ENCODE assay signal across 9 cellular contexts in the genomic region with DNA sequence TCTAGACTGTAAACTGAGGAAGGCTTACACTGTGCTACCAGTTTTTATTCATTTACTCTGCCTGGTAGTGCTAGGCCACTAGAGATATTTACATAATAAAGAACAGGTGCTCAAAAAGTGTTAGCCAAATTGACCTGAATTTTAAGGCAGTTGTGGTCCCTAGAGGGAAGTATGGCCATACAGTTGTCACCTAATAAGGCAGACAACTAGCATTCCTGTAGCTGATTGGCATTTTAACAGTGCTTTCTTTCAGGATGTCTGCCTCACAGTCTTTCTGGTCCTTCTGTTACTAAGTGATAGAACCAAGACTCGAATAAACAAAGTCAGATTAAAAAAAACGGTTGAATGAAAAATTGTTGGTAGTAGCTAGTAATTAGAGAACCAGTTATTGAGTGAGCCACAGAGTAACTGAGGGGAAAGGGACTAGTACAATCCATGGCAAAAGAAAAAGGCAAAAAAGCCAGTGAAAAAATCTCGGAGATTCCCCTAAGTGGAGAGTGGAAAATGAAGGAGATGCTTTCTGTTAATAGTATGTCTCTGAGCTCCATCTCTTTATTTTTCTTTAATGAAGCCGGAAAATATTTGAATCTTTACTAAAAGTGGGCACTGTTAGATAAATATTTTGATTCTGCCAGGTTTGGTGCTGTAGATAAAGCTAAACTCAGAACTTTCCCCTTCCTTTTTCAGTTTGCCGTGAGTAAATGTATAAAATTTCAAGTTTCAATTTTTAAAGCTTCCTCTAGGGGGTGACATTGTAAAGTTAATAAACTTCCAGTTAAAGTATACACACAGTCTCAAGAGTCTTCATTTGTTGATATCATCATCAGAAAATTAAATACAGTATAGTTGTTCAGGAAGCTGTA. TPM values are rescaled to one million over a fixed set of nuclear protein-coding genes. Genes with fewer than 3 reads are reported as not detected.
A peak's percentile ranks its signal among the peaks of the same experiment; 100 is the strongest.
DNase-seq lines count a peak whose midpoint lies in the region; ATAC-seq and TF ChIP-seq lines count a peak whose summit lies in the region.
"Had no signal": no experiment of that assay in that cellular context is flagged by ENCODE, and none has a peak within 500 bp of the region (broad histone marks: within the 10 kb centered on the region; RNA-seq: fewer than 3 reads in every experiment).

No MANE protein-coding gene starts in this region.

- TF ChIP-seq CTCF in osteocyte (IDR thresholded peaks at IDR 0.05) = peak; percentile 57

- no peaks in the 10 kb centered on the region for H3K36me3 Mint-ChIP-seq in osteocyte (ENCODE audit: unreplicated experiment)

- H3K27me3 Mint-ChIP-seq in osteocyte (ENCODE audit: unreplicated experiment) = no peaks in the 10 kb centered on the region

- no peaks in the 10 kb centered on the region for H3K9me3 Mint-ChIP-seq in osteocyte (ENCODE audit: unreplicated experiment)
- H3K9me3 Mint-ChIP-seq: activated T-cell treated with anti-CD3 and anti-CD28 coated beads, Interleukin-2, amount 50 U/mL, for 4 hours had no signal

- H3K4me3 Mint-ChIP-seq in osteocyte (ENCODE audit: unreplicated experiment) = peak overlapping the region; percentile 12
- H3K4me3 Mint-ChIP-seq: activated T-cell treated with anti-CD3 and anti-CD28 coated beads, Interleukin-2, amount 50 U/mL, for 4 hours had no signal

- H3K27ac Mint-ChIP-seq in osteocyte (ENCODE audit: unreplicated experiment) = peak overlapping the region; percentile 48

- peaks cover 13% of the 10 kb centered on the region for H3K4me1 Mint-ChIP-seq in osteocyte (ENCODE audit: unreplicated experiment)

- peak; percentile 80 for ATAC-seq in HG02981 (IDR thresholded peaks at IDR 0.05; ENCODE audit: unreplicated experiment)

- DNase-seq in NCI-H1694 (lab: John Stamatoyannopoulos, UW) = peak; percentile 1
- no peak for DNase-seq in NCI-H1694 treated with DMSO at 0.1 percent for 48 hours (lab: John Stamatoyannopoulos, UW)
- peak; percentile 18 for DNase-seq in RPMI7951 (ENCODE audit: low read depth)
- peak; percentile 55 for DNase-seq in fibroblast of peridontal ligament (ENCODE audit: extremely low read depth)
- DNase-seq in osteocyte (ENCODE audit: extremely low spot score, unreplicated experiment) = no peak
- no peak for DNase-seq in amniotic stem cell (lab: John Stamatoyannopoulos, UW)
- DNase-seq in Ammon's horn (ENCODE audit: low spot score) = no peak
- DNase-seq: activated T-cell treated with anti-CD3 and anti-CD28 coated beads, Interleukin-2, amount 50 U/mL, for 4 hours had no signal

RNA-seq across cellular contexts. Expression of a gene that starts 9.1 kb away (rescaled TPM):
- total RNA-seq in RPMI7951 (2014; rRNA removed; shearing (Covaris generic)) = 108 and 128 TPM in 2 replicates
- 41.9 and 43.3 TPM in 2 replicates for total RNA-seq in osteocyte

RNA-seq across cellular contexts. Expression of a gene that starts 9.2 kb away (rescaled TPM):
- total RNA-seq in RPMI7951 (2014; rRNA removed; shearing (Covaris generic)) = not detected in 2 replicates
- not detected in 2 replicates for total RNA-seq in osteocyte
- total RNA-seq: activated T-cell treated with anti-CD3 and anti-CD28 coated beads, Interleukin-2, amount 50 U/mL, for 4 hours had no signal

RNA-seq across cellular contexts. Expression of a gene that starts 23.4 kb away (rescaled TPM):
- not detected in 2 replicates for total RNA-seq in RPMI7951 (2014; rRNA removed; shearing (Covaris generic))
- not detected in 2 replicates for total RNA-seq in osteocyte
- total RNA-seq: activated T-cell treated with anti-CD3 and anti-CD28 coated beads, Interleukin-2, amount 50 U/mL, for 4 hours had no signal

Comparison
In these comparisons a context has a peak if more than half of its experiments do, and no peak if none do; other contexts are left out.
1. DNase-seq: peak in NCI-H1694 (single experiment), RPMI7951 (single experiment) and fibroblast of peridontal ligament (single experiment); none in NCI-H1694 treated with DMSO at 0.1 percent for 48 hours (single experiment), osteocyte (single experiment), amniotic stem cell (single experiment) and Ammon's horn (single experiment).